Comparison of ENCODE assay signal across 8 cellular contexts in genomic region chr19:7862413-7862951, GRCh38. TPM values are rescaled to one million over a fixed set of nuclear protein-coding genes. Genes with fewer than 3 reads are reported as not detected.
A peak's percentile ranks its signal among the peaks of the same experiment; 100 is the strongest.
DNase-seq lines count a peak whose midpoint lies in the region; ATAC-seq and TF ChIP-seq lines count a peak whose summit lies in the region.

No MANE protein-coding gene starts in this region.

- no CpG with 5 or more reads among the region's 67 CpGs for WGBS in iPS DF 6.9 (ENCODE audit: insufficient coverage, insufficient read length)

- DNase-seq in DMS53 (lab: John Stamatoyannopoulos, UW): peak; percentile 89
- DNase-seq in activated naive CD8-positive, alpha-beta T cell treated with anti-CD3 and anti-CD28 coated beads for 36 hours: peak; percentile 78
- DNase-seq in iPS DF 6.9 (ENCODE audit: low read depth, low spot score): no peak
- peak; percentile 73 for DNase-seq in stimulated activated CD4-positive, alpha-beta T cell treated with anti-CD3 and anti-CD28 coated beads, Interleukin-1b, Interleukin-23, amount 100 ng/mL, for 48 hours
- DNase-seq in cerebellar nuclear complex (lab: John Stamatoyannopoulos, UW): no peak
- no peak for DNase-seq in NCI-H446 treated with DMSO at 0.1 percent for 48 hours (lab: John Stamatoyannopoulos, UW)

- peaks cover 13% of the 10 kb centered on the region for H3K4me1 Mint-ChIP-seq in activated naive CD8-positive, alpha-beta T cell treated with anti-CD3 and anti-CD28 coated beads for 36 hours

- H3K27ac ChIP-seq in iPS DF 6.9 (ENCODE audit: low read length): no peak overlapping the region

- H3K27me3 Mint-ChIP-seq in activated naive CD8-positive, alpha-beta T cell treated with anti-CD3 and anti-CD28 coated beads for 36 hours: peaks cover 61% of the 10 kb centered on the region

- peak overlapping the region; percentile 59 for H3K4me3 Mint-ChIP-seq in activated naive CD8-positive, alpha-beta T cell treated with anti-CD3 and anti-CD28 coated beads for 36 hours

- H3K27me3 ChIP-seq in iPS DF 6.9 (ENCODE audit: control insufficient read depth, insufficient read depth, low read length): peaks cover 3% of the 10 kb centered on the region; the same call in 1 of the 2 replicates

- no peaks in the 10 kb centered on the region for H3K9me3 ChIP-seq in iPS DF 6.9 (ENCODE audit: control insufficient read depth, insufficient read depth, low read length)

- H3K36me3 ChIP-seq in iPS DF 6.9 (ENCODE audit: control insufficient read depth, insufficient read depth, low read length): no peaks in the 10 kb centered on the region

- H3K36me3 Mint-ChIP-seq in activated naive CD8-positive, alpha-beta T cell treated with anti-CD3 and anti-CD28 coated beads for 36 hours: no peaks in the 10 kb centered on the region

- peaks cover 8% of the 10 kb centered on the region for H3K4me1 ChIP-seq in iPS DF 6.9 (ENCODE audit: control insufficient read depth, insufficient read depth, low read length)

- no peaks in the 10 kb centered on the region for H3K9me3 Mint-ChIP-seq in activated naive CD8-positive, alpha-beta T cell treated with anti-CD3 and anti-CD28 coated beads for 36 hours

- ATAC-seq in SK-N-SH treated with all-trans-retinoic acid at 6 μM for 48 hours: peak; percentile 60
- ATAC-seq in GM18520 (IDR thresholded peaks at IDR 0.05; ENCODE audit: unreplicated experiment): no peak

- peak overlapping the region; percentile 51; the same call in 1 of the 2 replicates for H3K4me3 ChIP-seq in iPS DF 6.9 (ENCODE audit: low read length)

- H3K27ac Mint-ChIP-seq in activated naive CD8-positive, alpha-beta T cell treated with anti-CD3 and anti-CD28 coated beads for 36 hours: no peak overlapping the region

TF ChIP-seq in SK-N-SH treated with all-trans-retinoic acid at 6 μM for 48 hours, 23 proteins besides CTCF, POLR2A, EP300 and RAD21:
- no peak for TF ChIP-seq CSDC2 (CRISPR knock-in tag; IDR thresholded peaks at IDR 0.05)
- TF ChIP-seq OSR1 (CRISPR knock-in tag; IDR thresholded peaks at IDR 0.05): no peak
- TF ChIP-seq ZNF565 (CRISPR knock-in tag; conservative IDR thresholded peaks at IDR 0.05; ENCODE audit: low read depth): no peak
- TF ChIP-seq POU6F1 (CRISPR knock-in tag; IDR thresholded peaks at IDR 0.05; ENCODE audit: borderline replicate concordance, low read depth): no peak
- TF ChIP-seq RARB (CRISPR knock-in tag; IDR thresholded peaks at IDR 0.05): no peak
- TF ChIP-seq ARNTL (CRISPR knock-in tag; IDR thresholded peaks at IDR 0.05; ENCODE audit: borderline replicate concordance, low read depth): no peak
- no peak for TF ChIP-seq ZFP3 (CRISPR knock-in tag; IDR thresholded peaks at IDR 0.05)
- no peak for TF ChIP-seq SNAI2 (CRISPR knock-in tag; IDR thresholded peaks at IDR 0.05)
- no peak for TF ChIP-seq ESRRG (CRISPR knock-in tag; IDR thresholded peaks at IDR 0.05)
- TF ChIP-seq ZC3H10 (CRISPR knock-in tag; IDR thresholded peaks at IDR 0.05): no peak
- no peak for TF ChIP-seq PATZ1 (CRISPR knock-in tag; IDR thresholded peaks at IDR 0.05; ENCODE audit: borderline replicate concordance)
- TF ChIP-seq TSHZ2 (CRISPR knock-in tag; IDR thresholded peaks at IDR 0.05): no peak
- TF ChIP-seq GLIS3 (CRISPR knock-in tag; IDR thresholded peaks at IDR 0.05): no peak
- no peak for TF ChIP-seq CSRNP3 (CRISPR knock-in tag; IDR thresholded peaks at IDR 0.05)
TF ChIP-seq in SK-N-SH treated with all-trans-retinoic acid at 6 μM for 48 hours: peak in this region for 0.

RNA-seq across cellular contexts. Expression of gene PRR36, which starts 11.7 kb away (rescaled TPM):
- total RNA-seq in activated naive CD8-positive, alpha-beta T cell treated with anti-CD3 and anti-CD28 coated beads for 36 hours: under 1 TPM in 1 of 2 experiments, not detected in 1; 0.10 TPM

RNA-seq across cellular contexts. Expression of gene LRRC8E, which starts 25.8 kb away (rescaled TPM):
- total RNA-seq in activated naive CD8-positive, alpha-beta T cell treated with anti-CD3 and anti-CD28 coated beads for 36 hours: not detected

RNA-seq across cellular contexts. Expression of gene EVI5L, which starts 32.5 kb away (rescaled TPM):
- 1 to 10 TPM; 4.8 TPM for total RNA-seq in activated naive CD8-positive, alpha-beta T cell treated with anti-CD3 and anti-CD28 coated beads for 36 hours

RNA-seq across cellular contexts. Expression of gene MAP2K7, which starts 41.2 kb away (rescaled TPM):
- total RNA-seq in activated naive CD8-positive, alpha-beta T cell treated with anti-CD3 and anti-CD28 coated beads for 36 hours: 10 to 100 TPM; 31.8 to 32.4 TPM

RNA-seq across cellular contexts. Expression of gene TGFBR3L, which starts 52.1 kb away (rescaled TPM):
- total RNA-seq in activated naive CD8-positive, alpha-beta T cell treated with anti-CD3 and anti-CD28 coated beads for 36 hours: 1 to 10 TPM; 2.1 to 3.2 TPM

Comparison
In these comparisons a context has a peak if more than half of its experiments do, and no peak if none do; other contexts are left out.
1. DNase-seq: peak in DMS53 (single experiment), activated naive CD8-positive, alpha-beta T cell treated with anti-CD3 and anti-CD28 coated beads for 36 hours (single experiment) and stimulated activated CD4-positive, alpha-beta T cell treated with anti-CD3 and anti-CD28 coated beads, Interleukin-1b, Interleukin-23, amount 100 ng/mL, for 48 hours (single experiment); none in iPS DF 6.9 (single experiment), cerebellar nuclear complex (0 of 2) and NCI-H446 treated with DMSO at 0.1 percent for 48 hours (single experiment).